ENCODE assay signal across 9 cellular contexts in the genomic region with DNA sequence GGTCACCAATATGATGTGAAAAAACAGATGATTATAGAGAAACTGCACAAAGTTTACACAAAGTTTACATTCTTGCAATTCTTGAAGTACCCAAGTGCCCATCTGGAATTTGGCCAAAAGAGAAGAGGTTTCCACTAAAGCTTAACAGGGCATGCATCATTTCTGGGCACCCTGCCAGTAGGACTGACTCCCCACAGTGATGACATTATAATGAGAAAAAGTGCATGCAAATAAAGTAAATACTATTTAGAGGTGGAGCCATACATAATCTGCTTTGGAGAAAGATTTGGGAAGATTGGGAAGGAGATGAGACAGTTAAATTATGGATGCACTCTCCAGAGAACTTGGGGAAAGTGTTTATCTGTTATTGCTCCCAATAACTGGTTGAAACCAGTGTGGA.
DNase-seq lines count a peak whose midpoint lies in the region; ATAC-seq, FAIRE-seq and TF ChIP-seq lines count a peak whose summit lies in the region.
"Had no signal": no experiment of that assay in that cellular context is flagged by ENCODE, and none has a peak within 500 bp of the region (broad histone marks: within the 10 kb centered on the region; RNA-seq: fewer than 3 reads in every experiment).

No MANE protein-coding gene starts in this region.

- no peak overlapping the region for H3K27ac ChIP-seq in right cardiac atrium (ENCODE audit: low read length)

- peak; percentile 48 for FAIRE-seq in urothelium cell line (lab: Jason Lieb, UNC)

- no peaks in the 10 kb centered on the region for H3K27me3 ChIP-seq in right cardiac atrium (ENCODE audit: control insufficient read depth, insufficient read depth)

- no peak overlapping the region for H3K4me3 ChIP-seq in right cardiac atrium (ENCODE audit: low read length)

- no peaks in the 10 kb centered on the region for H3K9me3 ChIP-seq in right cardiac atrium (ENCODE audit: control insufficient read depth, low read length)

- no peaks in the 10 kb centered on the region for H3K4me1 ChIP-seq in right cardiac atrium (ENCODE audit: control insufficient read depth, insufficient read depth, low read length)

- in situ Hi-C loops in GM13976 (cut with MboI; ENCODE audit: low sequenced_read_pairs, unreplicated experiment), result no loop called here

- DNase-seq in right cardiac atrium (peak in 2 of 3 donors; percentile 12 to 45), left ventricle myocardium superior (no peak), NCI-H460 (ENCODE audit: extremely low read depth, low read depth) (peak; percentile 33), cerebellar cortex (ENCODE audit: low spot score) (peak; percentile 2), urothelium cell line (ENCODE audit: low spot score) (peak; percentile 76), NK-92 (lab: John Stamatoyannopoulos, UW; ENCODE audit: unreplicated experiment) (no peak), occipital lobe (lab: John Stamatoyannopoulos, UW) (no peak), GM13976 (ENCODE audit: low spot score) (no peak)
- DNase-seq: DND-41 had no signal

- no peak for TF ChIP-seq CTCF in GM13976 (IDR thresholded peaks at IDR 0.05; ENCODE audit: borderline replicate concordance, control extremely low read depth, extremely low read depth, insufficient read depth, missing control alignments)

- ATAC-seq in right cardiac atrium (no peak), left ventricle myocardium superior (no peak)

- intact Hi-C loops in right cardiac atrium (cut with DNase I) (no loop called here), left ventricle myocardium superior (cut with micrococcal nuclease) (no loop called here)

Comparison
In these comparisons a context has a peak if more than half of its experiments do, and no peak if none do; other contexts are left out.
1. DNase-seq: peak in right cardiac atrium (2 of 3), NCI-H460 (single experiment), cerebellar cortex (single experiment) and urothelium cell line (single experiment); none in left ventricle myocardium superior (single experiment), NK-92 (single experiment), occipital lobe (single experiment) and GM13976 (single experiment).